ENCODE assay signal across 16 cellular contexts in the genomic region with DNA sequence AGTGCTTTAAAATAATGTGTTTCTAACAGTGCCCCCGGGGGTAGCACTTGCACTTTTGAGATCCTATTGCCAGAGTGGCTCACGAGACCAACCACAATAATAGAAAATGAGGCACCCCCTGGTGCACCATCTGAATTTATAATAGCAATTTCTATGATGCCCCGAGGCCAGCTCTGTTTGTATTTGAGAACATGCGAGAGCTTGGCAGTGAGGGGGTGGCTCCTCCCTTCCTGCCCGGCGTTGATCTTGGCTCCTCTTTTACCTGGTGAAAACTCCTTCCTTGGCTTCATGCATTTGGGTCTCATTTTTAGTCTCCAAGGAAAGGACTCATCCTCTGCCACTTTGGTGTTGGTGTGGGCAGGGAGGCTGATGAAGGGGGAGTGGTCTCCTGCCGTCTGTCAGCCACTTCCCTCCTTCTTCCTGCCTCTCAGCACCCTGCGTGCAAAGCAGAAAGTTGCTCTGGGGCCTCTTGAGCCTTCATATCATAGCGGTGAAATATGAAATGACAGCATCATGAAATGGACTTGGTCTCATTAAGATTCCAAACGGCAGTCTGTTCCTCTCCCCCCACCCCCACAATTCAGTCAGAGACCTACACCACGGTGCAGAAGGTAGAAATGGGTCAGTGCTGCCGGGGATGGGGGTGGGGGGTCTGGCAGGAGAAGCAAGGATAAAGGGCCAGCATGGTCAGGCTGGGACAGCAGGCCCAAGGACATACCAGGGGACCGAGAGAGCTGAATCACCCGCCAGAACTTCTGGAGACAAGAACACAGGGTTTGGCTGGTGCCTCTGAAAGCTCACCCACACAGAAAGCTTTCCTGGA. TPM values are rescaled to one million over a fixed set of nuclear protein-coding genes. Genes with fewer than 3 reads are reported as not detected.
DNase-seq lines count a peak whose midpoint lies in the region; ATAC-seq and TF ChIP-seq lines count a peak whose summit lies in the region.
"Had no signal": no experiment of that assay in that cellular context is flagged by ENCODE, and none has a peak within 500 bp of the region (broad histone marks: within the 10 kb centered on the region; RNA-seq: fewer than 3 reads in every experiment).

No MANE protein-coding gene starts in this region.

- H3K27me3 ChIP-seq in tibial artery, result peaks cover 0 to 2% of the 10 kb centered on the region in 2 donors
- H3K27me3 ChIP-seq: colonic mucosa had no signal

- H3K4me3 ChIP-seq in tibial artery, result no peak overlapping the region
- H3K4me3 ChIP-seq: colonic mucosa, stomach had no signal

- intact Hi-C loops in tibial artery (cut with DNase I; ENCODE audit: low total_unique reads), result no loop called here

- H3K36me3 ChIP-seq in tibial artery, result no peaks in the 10 kb centered on the region
- H3K36me3 ChIP-seq: colonic mucosa, stomach had no signal

- DNase-seq in DMS153 (lab: John Stamatoyannopoulos, UW), result peak; percentile 72
- DNase-seq in NCI-H1048 (lab: John Stamatoyannopoulos, UW), result peak; percentile 13
- peak; percentile 64 for DNase-seq in NCI-H2227 treated with DMSO at 0.1 percent for 48 hours (lab: John Stamatoyannopoulos, UW)
- DNase-seq in tibial artery, result no peak
- no peak for DNase-seq in HuH-7.5 (ENCODE audit: low spot score)
- DNase-seq: activated gamma-delta T cell; colonic mucosa; naive B cell; NCI-H526 treated with DMSO at 0.1 percent for 48 hours; stimulated activated CD4-positive, alpha-beta T cell treated with anti-CD3 and anti-CD28 coated beads, Interleukin-12 subunit alpha, Interleukin-12 subunit beta, amount 100 ng/mL, for 4 hours; stomach; T-cell had no signal

- H3K27me3 Mint-ChIP-seq in brain, result peaks cover 9% of the 10 kb centered on the region

- no peak overlapping the region for H3K27ac ChIP-seq in tibial artery
- H3K27ac ChIP-seq: colonic mucosa, epithelial cell of prostate, stomach had no signal

- H3K9me3 Mint-ChIP-seq in brain, result no peaks in the 10 kb centered on the region

- H3K4me1 ChIP-seq in tibial artery, result no peaks in the 10 kb centered on the region
- H3K4me1 ChIP-seq: colonic mucosa, stomach had no signal

- H3K27ac Mint-ChIP-seq in brain, result peak overlapping the region; percentile 39 to 94 (median 82)
- H3K27ac Mint-ChIP-seq: T-cell had no signal

- H3K9me3 ChIP-seq in tibial artery, result no peaks in the 10 kb centered on the region
- H3K9me3 ChIP-seq: colonic mucosa, stomach had no signal

- ATAC-seq in HG03469 (IDR thresholded peaks at IDR 0.05; ENCODE audit: unreplicated experiment), result no peak
- no peak for ATAC-seq in GM19463 (IDR thresholded peaks at IDR 0.05; ENCODE audit: unreplicated experiment)
- ATAC-seq: T-cell had no signal

- H3K4me3 Mint-ChIP-seq in brain, result peak overlapping the region in 2 of 5 experiments; percentile 30 to 43
- H3K4me3 Mint-ChIP-seq: naive B cell, T-cell had no signal

- TF ChIP-seq CTCF in brain (conservative IDR thresholded peaks at IDR 0.05) (no peak), tibial artery (IDR thresholded peaks at IDR 0.05) (no peak)

- H3K36me3 Mint-ChIP-seq in brain, result no peaks in the 10 kb centered on the region
- H3K36me3 Mint-ChIP-seq: naive B cell, T-cell had no signal

- H3K4me1 Mint-ChIP-seq in brain, result peaks cover 53% of the 10 kb centered on the region
- H3K4me1 Mint-ChIP-seq: naive B cell, T-cell had no signal

RNA-seq across cellular contexts. Expression of a gene that starts 17.7 kb away (rescaled TPM):
- polyA plus RNA-seq in brain (ENCODE audit: insufficient read depth, low read depth, low replicate concordance), result 8.8 TPM

Comparison
In these comparisons a context has a peak if more than half of its experiments do, and no peak if none do; other contexts are left out.
1. DNase-seq: peak in DMS153 (single experiment), NCI-H1048 (single experiment) and NCI-H2227 treated with DMSO at 0.1 percent for 48 hours (single experiment); none in tibial artery (0 of 2) and HuH-7.5 (single experiment).